In genomic region chr16:30166202-30166902, GRCh38 we compare ENCODE assay signal across 11 cellular contexts. TPM values are rescaled to one million over a fixed set of nuclear protein-coding genes. Genes with fewer than 3 reads are reported as not detected.
DNase-seq lines count a peak whose midpoint lies in the region; ATAC-seq and TF ChIP-seq lines count a peak whose summit lies in the region.
"Had no signal": no experiment of that assay in that cellular context is flagged by ENCODE, and none has a peak within 500 bp of the region (broad histone marks: within the 10 kb centered on the region; RNA-seq: fewer than 3 reads in every experiment).

No MANE protein-coding gene starts in this region.

- peak; percentile 85 for DNase-seq in GM12865 (ENCODE audit: low read depth)
- peak in 3 of 34 experiments; percentile 7 to 25 (median 16) for DNase-seq in T-cell
- DNase-seq in naive B cell = peak; percentile 71
- no peak for DNase-seq in HEK293T (ENCODE audit: extremely low spot score)
- no peak for DNase-seq in globus pallidus (ENCODE audit: low spot score)
- DNase-seq in HuH-7.5 (ENCODE audit: low spot score) = no peak
- DNase-seq: NCI-H2081, nucleus accumbens had no signal

- peaks cover 25 to 38% (median 34%) of the 10 kb centered on the region in 3 donors for H3K4me1 Mint-ChIP-seq in T-cell
- peaks cover 25 to 40% (median 29%) of the 10 kb centered on the region in 3 donors for H3K4me1 Mint-ChIP-seq in naive B cell

- POLR2A ChIA-PET in T-cell (lab: Charles Lee) (no interaction called here), HEK293T (lab: Yijun Ruan, JAX) (no interaction called here)

- H3K27ac Mint-ChIP-seq in T-cell = peak overlapping the region; percentile 65 to 86
- H3K27ac Mint-ChIP-seq in naive B cell = peak overlapping the region in 5 of 6 donors; percentile 13 to 86 (median 81)

- H3K9me3 Mint-ChIP-seq in T-cell (no peaks in the 10 kb centered on the region), naive B cell (no peaks in the 10 kb centered on the region)

- CTCF ChIA-PET in T-cell (lab: Charles Lee) (no interaction called here), HEK293T (lab: Yijun Ruan, JAX) (no interaction called here)

- H3K4me3 ChIP-seq in GM12865 (ENCODE audit: low read depth, low read length) = no peak overlapping the region

- no peak for TF ChIP-seq CTCF in GM12865 (IDR thresholded peaks at IDR 0.05; ENCODE audit: insufficient read depth, low read depth, low read length, missing control alignments)

- H3K36me3 Mint-ChIP-seq in T-cell = no peaks in the 10 kb centered on the region
- H3K36me3 Mint-ChIP-seq in naive B cell = no peaks in the 10 kb centered on the region

- H3K27me3 Mint-ChIP-seq in T-cell (no peaks in the 10 kb centered on the region), naive B cell (no peaks in the 10 kb centered on the region)

- ATAC-seq in HG03066 (IDR thresholded peaks at IDR 0.05; ENCODE audit: low read depth, unreplicated experiment) (peak; percentile 54), T-cell (replicated peaks in 1 of 4) (peak; percentile 57 to 88 (median 68)), naive B cell (ENCODE audit: low read depth in 2 of 2) (peak; percentile 100), HG02938 (IDR thresholded peaks at IDR 0.05; ENCODE audit: unreplicated experiment) (no peak)
- ATAC-seq: activated CD4-positive, CD25-positive, alpha-beta regulatory T cell treated with anti-CD3 and anti-CD28 coated beads, Interleukin-2, amount 50 U/mL, for 24 hours had no signal

- H3K4me3 Mint-ChIP-seq in T-cell = peak overlapping the region in 2 of 3 donors; percentile 10 to 66
- peak overlapping the region; percentile 3 to 93 (median 74) for H3K4me3 Mint-ChIP-seq in naive B cell

TF ChIP-seq in HEK293T, 16 proteins besides CTCF, POLR2A, EP300 and RAD21:
- TF ChIP-seq ZNF384 (IDR thresholded peaks at IDR 0.05) = no peak

RNA-seq across cellular contexts. Expression of gene CORO1A, which starts 17.1 kb away (rescaled TPM):
- total RNA-seq in T-cell = 1,000 to 10,000 TPM in 2 of 5 donors, 100 to 1,000 TPM in 3; 708 to 1,286 (median 987) TPM
- polyA plus RNA-seq in naive B cell (ENCODE audit: low read depth in 6 of 6) = 1,000 to 10,000 TPM in 5 of 6 donors, 100 to 1,000 TPM in 1; 945 to 1,368 (median 1,199) TPM

RNA-seq across cellular contexts. Expression of gene BOLA2B, which starts 27.1 kb away (rescaled TPM):
- total RNA-seq in T-cell = 100 to 1,000 TPM in 3 of 5 donors, 10 to 100 TPM in 2; 47.0 to 115 (median 100) TPM
- 100 to 1,000 TPM; 121 to 238 (median 189) TPM for polyA plus RNA-seq in naive B cell (ENCODE audit: low read depth in 6 of 6)

RNA-seq across cellular contexts. Expression of gene SLX1A, which starts 27.3 kb away (rescaled TPM):
- total RNA-seq in T-cell = 100 to 1,000 TPM in 2 of 5 donors, 10 to 100 TPM in 3; 31.6 to 114 (median 86.4) TPM
- polyA plus RNA-seq in naive B cell (ENCODE audit: low read depth in 6 of 6) = 10 to 100 TPM; 52.4 to 71.2 (median 65.2) TPM

RNA-seq across cellular contexts. Expression of gene SULT1A3, which starts 32.7 kb away (rescaled TPM):
- 10 to 100 TPM; 25.8 to 42.6 (median 30.8) TPM for total RNA-seq in T-cell
- 1 to 10 TPM in 3 of 6 donors, under 1 TPM in 1, not detected in 2; 0.69 to 6.5 (median 2.5) TPM for polyA plus RNA-seq in naive B cell (ENCODE audit: low read depth in 6 of 6)

RNA-seq across cellular contexts. Expression of gene MAPK3, which starts 43.3 kb away (rescaled TPM):
- total RNA-seq in T-cell = 10 to 100 TPM; 55.5 to 76.0 (median 63.2) TPM
- 1 to 10 TPM; 5.5 to 9.2 (median 8.4) TPM for polyA plus RNA-seq in naive B cell (ENCODE audit: low read depth in 6 of 6)

Comparison
In these comparisons a context has a peak if more than half of its experiments do, and no peak if none do; other contexts are left out.
1. DNase-seq: peak in GM12865 (single experiment) and naive B cell (single experiment); none in HEK293T (single experiment), globus pallidus (single experiment) and HuH-7.5 (single experiment).